6 cellular contexts compared by ENCODE assay signal in the genomic region with DNA sequence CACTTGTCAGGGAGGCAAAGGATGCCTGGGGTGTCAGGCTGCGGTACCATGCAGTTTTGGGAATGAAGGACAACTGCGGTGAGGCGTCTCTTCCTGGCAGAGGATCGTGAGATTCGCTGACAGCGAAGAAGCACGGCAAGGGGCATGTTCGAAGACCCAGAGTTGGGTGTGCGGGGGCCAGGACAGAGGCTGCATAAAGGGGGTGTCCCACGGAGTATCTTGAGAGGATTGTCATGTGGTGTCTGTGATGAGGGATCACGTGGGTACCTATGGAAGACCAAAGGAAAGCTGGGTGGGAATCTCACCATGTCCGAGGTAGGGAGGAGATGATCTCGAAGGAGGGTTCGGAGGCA. TPM values are rescaled to one million over a fixed set of nuclear protein-coding genes. Genes with fewer than 3 reads are reported as not detected.
DNase-seq lines count a peak whose midpoint lies in the region; TF ChIP-seq lines count a peak whose summit lies in the region.

No MANE protein-coding gene starts in this region.

- CTCF ChIA-PET in AG04449 (lab: Yijun Ruan, JAX): interaction anchor here (0.6 to 2.4 kb wide), 11 partner anchors 9 to 129 kb away, joined by 3 to 16 read pairs (median 4); a partner anchor contains a TSS

- H3K4me3 ChIP-seq in AG04449 (ENCODE audit: low read depth, low read length) (peak overlapping the region; percentile 98), HUES6 (ENCODE audit: low read depth, low read length) (peak overlapping the region; percentile 98), endodermal cell (ENCODE audit: low read length) (peak overlapping the region; percentile 95), skeletal muscle cell (ENCODE audit: low read depth, low read length) (peak overlapping the region; percentile 99)

- peak overlapping the region; percentile 91 for H3K27ac Mint-ChIP-seq in endodermal cell

- H3K27ac ChIP-seq in HUES6 (ENCODE audit: low read depth, low read length) (no peak overlapping the region; the same call in 1 of the 2 replicates), endodermal cell (ENCODE audit: low read depth, low read length) (no peak overlapping the region)

- H3K36me3 Mint-ChIP-seq in endodermal cell (ENCODE audit: low read depth): peaks cover 31% of the 10 kb centered on the region

- H3K9me3 ChIP-seq in HUES6 (ENCODE audit: control insufficient read depth, insufficient read depth, low read depth, low read length) (no peaks in the 10 kb centered on the region), endodermal cell (ENCODE audit: control insufficient read depth, low read length) (peaks cover 18% of the 10 kb centered on the region)

- WGBS in endodermal cell (ENCODE audit: insufficient coverage in 1 of 2, insufficient read length in 1 of 2), 2 experiments: 15 to 20% methylated on average over 12 to 14 of the region's 14 CpGs

- peaks cover 15% of the 10 kb centered on the region for H3K9me3 Mint-ChIP-seq in endodermal cell

- H3K4me3 Mint-ChIP-seq in endodermal cell: peak overlapping the region; percentile 99

- peaks cover 20% of the 10 kb centered on the region for H3K36me3 ChIP-seq in HUES6 (ENCODE audit: control insufficient read depth, insufficient read depth, low read length)
- H3K36me3 ChIP-seq in endodermal cell (ENCODE audit: control insufficient read depth, insufficient read depth, low read length): peaks cover 34% of the 10 kb centered on the region

- POLR2A ChIA-PET in AG04449 (lab: Yijun Ruan, JAX): interaction anchor here (0.8 to 1.7 kb wide), 5 partner anchors 15 to 49 kb away, joined by 3 to 19 read pairs (median 3); a partner anchor contains a TSS

- no peaks in the 10 kb centered on the region for H3K27me3 ChIP-seq in HUES6 (ENCODE audit: control insufficient read depth, insufficient read depth, low read length)
- H3K27me3 ChIP-seq in endodermal cell (ENCODE audit: control insufficient read depth, insufficient read depth, low read length, poor library complexity, severe bottlenecking): no peaks in the 10 kb centered on the region

- TF ChIP-seq CTCF in AG04449 (IDR thresholded peaks at IDR 0.05; ENCODE audit: insufficient read depth, low read length, missing control alignments): no peak
- TF ChIP-seq CTCF in endodermal cell (conservative IDR thresholded peaks at IDR 0.05): no peak

- H3K27me3 Mint-ChIP-seq in endodermal cell (ENCODE audit: insufficient read depth): no peaks in the 10 kb centered on the region

- DNase-seq in AG04449 (ENCODE audit: low read depth, low spot score): no peak
- DNase-seq in endodermal cell: no peak
- DNase-seq in skeletal muscle cell (ENCODE audit: low read depth): no peak
- no peak for DNase-seq in NCI-H2196 (lab: John Stamatoyannopoulos, UW; ENCODE audit: unreplicated experiment)
- DNase-seq in RPMI8226: no peak

- peaks cover 28% of the 10 kb centered on the region for H3K4me1 Mint-ChIP-seq in endodermal cell

- peak overlapping the region; percentile 75 for H3K9ac ChIP-seq in HUES6 (ENCODE audit: low read length)
- peak overlapping the region; percentile 49 for H3K9ac ChIP-seq in endodermal cell (ENCODE audit: extremely low read depth, low read length, poor library complexity, severe bottlenecking)

- H3K4me1 ChIP-seq in HUES6 (ENCODE audit: control insufficient read depth, insufficient read depth, low read length) (peaks cover 23% of the 10 kb centered on the region), endodermal cell (ENCODE audit: control insufficient read depth, insufficient read depth, low read length) (peaks cover 8% of the 10 kb centered on the region)

RNA-seq across cellular contexts. Expression of a gene that starts 0.4 kb away (rescaled TPM):
- total RNA-seq in endodermal cell: 10 to 100 TPM; 20.9 to 22.7 TPM
- polyA plus RNA-seq in endodermal cell (2013, experiment 1 of 2): 19.9 TPM
- polyA plus RNA-seq in endodermal cell (2013, experiment 2 of 2): 22.4 TPM

RNA-seq across cellular contexts. Expression of a gene that starts 18.5 kb away (rescaled TPM):
- 100 to 1,000 TPM; 119 TPM for total RNA-seq in endodermal cell
- polyA plus RNA-seq in endodermal cell (2013, experiment 1 of 2): 95.4 TPM
- 93.2 TPM for polyA plus RNA-seq in endodermal cell (2013, experiment 2 of 2)

RNA-seq across cellular contexts. Expression of a gene that starts 40.9 kb away (rescaled TPM):
- total RNA-seq in endodermal cell: 10 to 100 TPM in 1 of 2 donors, 1 to 10 TPM in 1; 6.4 to 10.3 TPM
- polyA plus RNA-seq in endodermal cell (2013, experiment 1 of 2): 5.0 TPM
- 3.4 TPM for polyA plus RNA-seq in endodermal cell (2013, experiment 2 of 2)

RNA-seq across cellular contexts. Expression of a gene that starts 47.7 kb away (rescaled TPM):
- total RNA-seq in endodermal cell: 1 to 10 TPM; 4.6 to 5.4 TPM
- 2.2 TPM for polyA plus RNA-seq in endodermal cell (2013, experiment 1 of 2)
- polyA plus RNA-seq in endodermal cell (2013, experiment 2 of 2): 2.8 TPM

RNA-seq across cellular contexts. Expression of a gene that starts 53.6 kb away (rescaled TPM):
- total RNA-seq in endodermal cell: 10 to 100 TPM; 12.2 to 16.4 TPM
- polyA plus RNA-seq in endodermal cell (2013, experiment 1 of 2): 7.0 TPM
- 6.0 TPM for polyA plus RNA-seq in endodermal cell (2013, experiment 2 of 2)
